In genomic region chr20:34888468-34888867, GRCh38 we compare ENCODE assay signal across 1 cellular context.
A peak's percentile ranks its signal among the peaks of the same experiment; 100 is the strongest.
TF ChIP-seq lines count a peak whose summit lies in the region.

No MANE protein-coding gene starts in this region.

TF ChIP-seq in K562, 482 proteins besides CTCF, POLR2A, EP300 and RAD21 (continued from another document and continues in another):
- TF ChIP-seq CEBPZ (IDR thresholded peaks at IDR 0.05; ENCODE audit: borderline replicate concordance, low read depth, low read length) (no peak), TGIF2 (CRISPR knock-in tag; IDR thresholded peaks at IDR 0.05) (no peak), PBX2 (CRISPR knock-in tag; IDR thresholded peaks at IDR 0.05; ENCODE audit: low read depth) (no peak), PBX2 (tag; conservative IDR thresholded peaks at IDR 0.05; ENCODE audit: low read depth) (peak; percentile 83), ZNF696 (CRISPR knock-in tag; conservative IDR thresholded peaks at IDR 0.05) (no peak), PHB (CRISPR knock-in tag; IDR thresholded peaks at IDR 0.05) (no peak), RUNX1 (IDR thresholded peaks at IDR 0.05; ENCODE audit: low read depth) (no peak), IRF2 (CRISPR knock-in tag; IDR thresholded peaks at IDR 0.05) (no peak), TCF15 (CRISPR knock-in tag; IDR thresholded peaks at IDR 0.05) (no peak), CREB5 (CRISPR knock-in tag; IDR thresholded peaks at IDR 0.05) (no peak), ZNF384 (IDR thresholded peaks at IDR 0.05; ENCODE audit: low read depth, low read length) (0 out of 2 replicates have a peak, but pooled peaks have one; percentile 8), NFIX (CRISPR knock-in tag; IDR thresholded peaks at IDR 0.05; ENCODE audit: low read depth) (no peak), ZNF609 (CRISPR knock-in tag; IDR thresholded peaks at IDR 0.05; ENCODE audit: borderline replicate concordance) (no peak), BMI1 (IDR thresholded peaks at IDR 0.05; ENCODE audit: low read length) (no peak), DNMT1 (IDR thresholded peaks at IDR 0.05) (no peak), ZNF175 (CRISPR knock-in tag; IDR thresholded peaks at IDR 0.05; ENCODE audit: low read depth) (0 out of 2 replicates have a peak, but pooled peaks have one; percentile 29), NBN (IDR thresholded peaks at IDR 0.05; ENCODE audit: low read depth) (peak; percentile 75; the same call in 1 of the 2 replicates), RFX1 (IDR thresholded peaks at IDR 0.05) (no peak), ZNF324 (CRISPR knock-in tag; IDR thresholded peaks at IDR 0.05) (no peak), MECOM (CRISPR knock-in tag; IDR thresholded peaks at IDR 0.05) (peak; percentile 36; the same call in 1 of the 2 replicates), ZNF217 (CRISPR knock-in tag; IDR thresholded peaks at IDR 0.05) (no peak), FOXJ2 (tag; IDR thresholded peaks at IDR 0.05) (no peak), SETDB1 (IDR thresholded peaks at IDR 0.05; ENCODE audit: low read length) (no peak), ARID3B (CRISPR knock-in tag; IDR thresholded peaks at IDR 0.05; ENCODE audit: borderline replicate concordance) (no peak), CHD7 (IDR thresholded peaks at IDR 0.05; ENCODE audit: low read depth, low read length) (no peak), TCF7 (IDR thresholded peaks at IDR 0.05; ENCODE audit: borderline replicate concordance) (peak; percentile 88), ZNF583 (CRISPR knock-in tag; IDR thresholded peaks at IDR 0.05) (no peak), KLF16 (IDR thresholded peaks at IDR 0.05) (0 out of 2 replicates have a peak, but pooled peaks have one; percentile 24), SRSF7 (optimal IDR thresholded peaks at IDR 0.05; ENCODE audit: low read depth, low read length) (no peak), SAFB (IDR thresholded peaks at IDR 0.05; ENCODE audit: borderline replicate concordance, low read depth, low read length) (no peak)
